1 cellular context compared by ENCODE assay signal in the genomic region with DNA sequence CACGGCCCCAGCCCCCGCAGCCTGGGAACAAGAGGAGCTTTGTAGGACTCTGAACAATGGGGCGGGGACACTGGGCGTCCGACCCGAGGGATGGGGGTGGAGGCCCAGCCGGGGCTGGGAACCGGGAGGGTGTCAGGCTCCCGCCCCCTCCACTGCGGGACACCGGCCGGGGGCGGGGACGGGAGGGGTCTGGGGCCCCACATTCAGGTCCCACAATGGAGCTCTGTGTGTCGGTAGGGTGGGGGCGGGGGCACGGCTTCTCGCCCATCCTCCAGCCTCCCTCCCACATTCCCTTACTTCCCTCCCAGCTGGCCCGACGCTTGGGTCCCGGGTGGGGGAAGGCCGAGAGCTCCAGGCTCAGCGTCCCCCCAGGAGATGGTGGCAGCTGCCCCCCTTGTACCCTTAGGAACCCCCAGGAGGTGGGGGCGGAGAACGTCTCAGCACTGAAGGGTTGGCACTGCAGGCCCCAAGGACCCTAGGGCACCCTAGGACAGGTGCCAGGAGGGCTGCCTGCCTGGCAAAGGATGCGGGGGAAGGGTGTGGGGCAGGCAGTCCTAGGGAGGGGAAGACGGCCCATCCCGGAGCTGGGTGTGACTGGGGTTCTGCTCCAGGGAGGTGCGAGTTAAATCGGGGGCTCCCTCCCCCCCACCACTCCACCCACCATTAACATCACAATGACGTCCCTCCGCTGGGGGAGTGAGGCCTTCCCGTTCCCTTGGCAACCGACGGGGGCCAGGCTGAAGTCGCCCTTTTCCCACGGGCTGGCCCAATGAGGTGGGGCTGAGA.
TF ChIP-seq lines count a peak whose summit lies in the region.

No MANE protein-coding gene starts in this region.

TF ChIP-seq in HepG2, 621 proteins besides CTCF, POLR2A, EP300 and RAD21 (continued from another document and continues in another):
- TF ChIP-seq DZIP1 (CRISPR knock-in tag; IDR thresholded peaks at IDR 0.05) (no peak), TRIM24 (CRISPR knock-in tag; IDR thresholded peaks at IDR 0.05) (no peak), ZNF703 (CRISPR knock-in tag; IDR thresholded peaks at IDR 0.05; ENCODE audit: borderline replicate concordance) (no peak), ATRX (CRISPR knock-in tag; IDR thresholded peaks at IDR 0.05; ENCODE audit: borderline replicate concordance) (no peak), ZFP1 (CRISPR knock-in tag; IDR thresholded peaks at IDR 0.05) (no peak), THRA (CRISPR knock-in tag; IDR thresholded peaks at IDR 0.05; ENCODE audit: borderline replicate concordance) (no peak), ZNF678 (CRISPR knock-in tag; IDR thresholded peaks at IDR 0.05) (no peak), ZMYM2 (CRISPR knock-in tag; IDR thresholded peaks at IDR 0.05) (no peak), POGZ (CRISPR knock-in tag; IDR thresholded peaks at IDR 0.05) (peak; percentile 51), ZSCAN9 (CRISPR knock-in tag; IDR thresholded peaks at IDR 0.05; ENCODE audit: borderline replicate concordance) (no peak), SAFB2 (CRISPR knock-in tag; IDR thresholded peaks at IDR 0.05; ENCODE audit: borderline replicate concordance, low read depth) (no peak), TBL1XR1 (IDR thresholded peaks at IDR 0.05; ENCODE audit: borderline replicate concordance, low read length, partially characterized antibody) (no peak), ZBTB49 (CRISPR knock-in tag; IDR thresholded peaks at IDR 0.05; ENCODE audit: borderline replicate concordance) (no peak), ZNF839 (CRISPR knock-in tag; IDR thresholded peaks at IDR 0.05; ENCODE audit: borderline replicate concordance) (no peak), ZNF460 (CRISPR knock-in tag; IDR thresholded peaks at IDR 0.05; ENCODE audit: borderline replicate concordance) (no peak; the same call in 1 of the 2 replicates), ZNF691 (CRISPR knock-in tag; IDR thresholded peaks at IDR 0.05; ENCODE audit: borderline replicate concordance, low read depth) (no peak), RERE (CRISPR knock-in tag; IDR thresholded peaks at IDR 0.05; ENCODE audit: low read depth) (peak; percentile 28; the same call in 1 of the 2 replicates), ZNF20 (CRISPR knock-in tag; IDR thresholded peaks at IDR 0.05) (no peak), AGO2 (optimal IDR thresholded peaks at IDR 0.05; ENCODE audit: low read depth, low read length) (peak; percentile 72), SPEN (CRISPR knock-in tag; IDR thresholded peaks at IDR 0.05; ENCODE audit: low read depth) (no peak), RXRB (CRISPR knock-in tag; IDR thresholded peaks at IDR 0.05; ENCODE audit: borderline replicate concordance) (no peak; the same call in 1 of the 2 replicates), JUN (CRISPR knock-in tag; IDR thresholded peaks at IDR 0.05) (no peak), TAF1 (CRISPR knock-in tag; IDR thresholded peaks at IDR 0.05) (0 out of 2 replicates have a peak, but pooled peaks have one; percentile 32), ZNF747 (CRISPR knock-in tag; IDR thresholded peaks at IDR 0.05; ENCODE audit: borderline replicate concordance) (no peak), ZNF547 (CRISPR knock-in tag; IDR thresholded peaks at IDR 0.05) (no peak), ZC3H4 (CRISPR knock-in tag; IDR thresholded peaks at IDR 0.05; ENCODE audit: borderline replicate concordance) (peak; percentile 69; the same call in 1 of the 2 replicates)
- TF ChIP-seq, protein P1, sequence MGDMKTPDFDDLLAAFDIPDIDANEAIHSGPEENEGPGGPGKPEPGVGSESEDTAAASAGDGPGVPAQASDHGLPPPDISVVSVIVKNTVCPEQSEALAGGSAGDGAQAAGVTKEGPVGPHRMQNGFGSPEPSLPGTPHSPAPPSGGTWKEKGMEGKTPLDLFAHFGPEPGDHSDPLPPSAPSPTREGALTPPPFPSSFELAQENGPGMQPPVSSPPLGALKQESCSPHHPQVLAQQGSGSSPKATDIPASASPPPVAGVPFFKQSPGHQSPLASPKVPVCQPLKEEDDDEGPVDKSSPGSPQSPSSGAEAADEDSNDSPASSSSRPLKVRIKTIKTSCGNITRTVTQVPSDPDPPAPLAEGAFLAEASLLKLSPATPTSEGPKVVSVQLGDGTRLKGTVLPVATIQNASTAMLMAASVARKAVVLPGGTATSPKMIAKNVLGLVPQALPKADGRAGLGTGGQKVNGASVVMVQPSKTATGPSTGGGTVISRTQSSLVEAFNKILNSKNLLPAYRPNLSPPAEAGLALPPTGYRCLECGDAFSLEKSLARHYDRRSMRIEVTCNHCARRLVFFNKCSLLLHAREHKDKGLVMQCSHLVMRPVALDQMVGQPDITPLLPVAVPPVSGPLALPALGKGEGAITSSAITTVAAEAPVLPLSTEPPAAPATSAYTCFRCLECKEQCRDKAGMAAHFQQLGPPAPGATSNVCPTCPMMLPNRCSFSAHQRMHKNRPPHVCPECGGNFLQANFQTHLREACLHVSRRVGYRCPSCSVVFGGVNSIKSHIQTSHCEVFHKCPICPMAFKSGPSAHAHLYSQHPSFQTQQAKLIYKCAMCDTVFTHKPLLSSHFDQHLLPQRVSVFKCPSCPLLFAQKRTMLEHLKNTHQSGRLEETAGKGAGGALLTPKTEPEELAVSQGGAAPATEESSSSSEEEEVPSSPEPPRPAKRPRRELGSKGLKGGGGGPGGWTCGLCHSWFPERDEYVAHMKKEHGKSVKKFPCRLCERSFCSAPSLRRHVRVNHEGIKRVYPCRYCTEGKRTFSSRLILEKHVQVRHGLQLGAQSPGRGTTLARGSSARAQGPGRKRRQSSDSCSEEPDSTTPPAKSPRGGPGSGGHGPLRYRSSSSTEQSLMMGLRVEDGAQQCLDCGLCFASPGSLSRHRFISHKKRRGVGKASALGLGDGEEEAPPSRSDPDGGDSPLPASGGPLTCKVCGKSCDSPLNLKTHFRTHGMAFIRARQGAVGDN (CRISPR knock-in tag; IDR thresholded peaks at IDR 0.05) = peak; percentile 66; the same call in 1 of the 2 replicates
- TF ChIP-seq, protein P2, sequence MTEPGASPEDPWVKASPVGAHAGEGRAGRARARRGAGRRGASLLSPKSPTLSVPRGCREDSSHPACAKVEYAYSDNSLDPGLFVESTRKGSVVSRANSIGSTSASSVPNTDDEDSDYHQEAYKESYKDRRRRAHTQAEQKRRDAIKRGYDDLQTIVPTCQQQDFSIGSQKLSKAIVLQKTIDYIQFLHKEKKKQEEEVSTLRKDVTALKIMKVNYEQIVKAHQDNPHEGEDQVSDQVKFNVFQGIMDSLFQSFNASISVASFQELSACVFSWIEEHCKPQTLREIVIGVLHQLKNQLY (CRISPR knock-in tag; IDR thresholded peaks at IDR 0.05) = no peak
- TF ChIP-seq, protein P3, sequence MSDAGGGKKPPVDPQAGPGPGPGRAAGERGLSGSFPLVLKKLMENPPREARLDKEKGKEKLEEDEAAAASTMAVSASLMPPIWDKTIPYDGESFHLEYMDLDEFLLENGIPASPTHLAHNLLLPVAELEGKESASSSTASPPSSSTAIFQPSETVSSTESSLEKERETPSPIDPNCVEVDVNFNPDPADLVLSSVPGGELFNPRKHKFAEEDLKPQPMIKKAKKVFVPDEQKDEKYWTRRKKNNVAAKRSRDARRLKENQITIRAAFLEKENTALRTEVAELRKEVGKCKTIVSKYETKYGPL (CRISPR knock-in tag; IDR thresholded peaks at IDR 0.05) = no peak
- TF ChIP-seq, protein P4, sequence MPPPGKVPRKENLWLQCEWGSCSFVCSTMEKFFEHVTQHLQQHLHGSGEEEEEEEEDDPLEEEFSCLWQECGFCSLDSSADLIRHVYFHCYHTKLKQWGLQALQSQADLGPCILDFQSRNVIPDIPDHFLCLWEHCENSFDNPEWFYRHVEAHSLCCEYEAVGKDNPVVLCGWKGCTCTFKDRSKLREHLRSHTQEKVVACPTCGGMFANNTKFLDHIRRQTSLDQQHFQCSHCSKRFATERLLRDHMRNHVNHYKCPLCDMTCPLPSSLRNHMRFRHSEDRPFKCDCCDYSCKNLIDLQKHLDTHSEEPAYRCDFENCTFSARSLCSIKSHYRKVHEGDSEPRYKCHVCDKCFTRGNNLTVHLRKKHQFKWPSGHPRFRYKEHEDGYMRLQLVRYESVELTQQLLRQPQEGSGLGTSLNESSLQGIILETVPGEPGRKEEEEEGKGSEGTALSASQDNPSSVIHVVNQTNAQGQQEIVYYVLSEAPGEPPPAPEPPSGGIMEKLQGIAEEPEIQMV (CRISPR knock-in tag; IDR thresholded peaks at IDR 0.05; ENCODE audit: low read depth) = no peak; the same call in 1 of the 2 replicates
